ENCODE assay signal across 1 cellular context in the genomic region with DNA sequence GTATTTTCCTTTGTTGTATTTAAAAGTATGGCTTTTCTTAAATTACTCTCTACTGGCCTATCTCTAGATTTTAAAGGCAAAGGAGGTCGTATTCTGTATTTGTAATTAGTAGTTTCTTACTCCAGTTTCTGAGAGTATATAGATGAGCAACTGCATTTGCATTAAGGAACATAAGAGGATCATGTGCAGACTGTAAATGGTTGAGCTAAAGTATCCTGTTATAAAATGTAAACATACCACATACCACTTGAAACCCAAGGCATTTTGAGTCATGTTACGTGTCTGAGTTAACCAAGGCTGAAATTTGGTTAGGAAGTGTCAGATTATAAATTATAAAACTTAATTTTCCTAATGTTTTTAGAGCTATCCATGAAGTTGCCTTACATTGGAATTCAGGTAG.
A peak's percentile ranks its signal among the peaks of the same experiment; 100 is the strongest.
TF ChIP-seq lines count a peak whose summit lies in the region.

No MANE protein-coding gene starts in this region.

TF ChIP-seq in GM12878, 131 proteins besides CTCF, POLR2A, EP300 and RAD21 (continued from another document):
- TF ChIP-seq, protein P1, sequence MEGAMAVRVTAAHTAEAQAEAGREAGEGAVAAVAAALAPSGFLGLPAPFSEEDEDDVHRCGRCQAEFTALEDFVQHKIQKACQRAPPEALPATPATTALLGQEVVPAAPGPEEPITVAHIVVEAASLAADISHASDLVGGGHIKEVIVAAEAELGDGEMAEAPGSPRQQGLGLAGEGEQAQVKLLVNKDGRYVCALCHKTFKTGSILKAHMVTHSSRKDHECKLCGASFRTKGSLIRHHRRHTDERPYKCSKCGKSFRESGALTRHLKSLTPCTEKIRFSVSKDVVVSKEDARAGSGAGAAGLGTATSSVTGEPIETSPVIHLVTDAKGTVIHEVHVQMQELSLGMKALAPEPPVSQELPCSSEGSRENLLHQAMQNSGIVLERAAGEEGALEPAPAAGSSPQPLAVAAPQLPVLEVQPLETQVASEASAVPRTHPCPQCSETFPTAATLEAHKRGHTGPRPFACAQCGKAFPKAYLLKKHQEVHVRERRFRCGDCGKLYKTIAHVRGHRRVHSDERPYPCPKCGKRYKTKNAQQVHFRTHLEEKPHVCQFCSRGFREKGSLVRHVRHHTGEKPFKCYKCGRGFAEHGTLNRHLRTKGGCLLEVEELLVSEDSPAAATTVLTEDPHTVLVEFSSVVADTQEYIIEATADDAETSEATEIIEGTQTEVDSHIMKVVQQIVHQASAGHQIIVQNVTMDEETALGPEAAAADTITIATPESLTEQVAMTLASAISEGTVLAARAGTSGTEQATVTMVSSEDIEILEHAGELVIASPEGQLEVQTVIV (IDR thresholded peaks at IDR 0.05; ENCODE audit: borderline replicate concordance, partially characterized antibody) = no peak
- peak in 1 of 2 experiments; percentile 30; a peak in 1 of 4 replicates for TF ChIP-seq IKZF2 (IDR thresholded peaks at IDR 0.05)
- TF ChIP-seq, protein P2, sequence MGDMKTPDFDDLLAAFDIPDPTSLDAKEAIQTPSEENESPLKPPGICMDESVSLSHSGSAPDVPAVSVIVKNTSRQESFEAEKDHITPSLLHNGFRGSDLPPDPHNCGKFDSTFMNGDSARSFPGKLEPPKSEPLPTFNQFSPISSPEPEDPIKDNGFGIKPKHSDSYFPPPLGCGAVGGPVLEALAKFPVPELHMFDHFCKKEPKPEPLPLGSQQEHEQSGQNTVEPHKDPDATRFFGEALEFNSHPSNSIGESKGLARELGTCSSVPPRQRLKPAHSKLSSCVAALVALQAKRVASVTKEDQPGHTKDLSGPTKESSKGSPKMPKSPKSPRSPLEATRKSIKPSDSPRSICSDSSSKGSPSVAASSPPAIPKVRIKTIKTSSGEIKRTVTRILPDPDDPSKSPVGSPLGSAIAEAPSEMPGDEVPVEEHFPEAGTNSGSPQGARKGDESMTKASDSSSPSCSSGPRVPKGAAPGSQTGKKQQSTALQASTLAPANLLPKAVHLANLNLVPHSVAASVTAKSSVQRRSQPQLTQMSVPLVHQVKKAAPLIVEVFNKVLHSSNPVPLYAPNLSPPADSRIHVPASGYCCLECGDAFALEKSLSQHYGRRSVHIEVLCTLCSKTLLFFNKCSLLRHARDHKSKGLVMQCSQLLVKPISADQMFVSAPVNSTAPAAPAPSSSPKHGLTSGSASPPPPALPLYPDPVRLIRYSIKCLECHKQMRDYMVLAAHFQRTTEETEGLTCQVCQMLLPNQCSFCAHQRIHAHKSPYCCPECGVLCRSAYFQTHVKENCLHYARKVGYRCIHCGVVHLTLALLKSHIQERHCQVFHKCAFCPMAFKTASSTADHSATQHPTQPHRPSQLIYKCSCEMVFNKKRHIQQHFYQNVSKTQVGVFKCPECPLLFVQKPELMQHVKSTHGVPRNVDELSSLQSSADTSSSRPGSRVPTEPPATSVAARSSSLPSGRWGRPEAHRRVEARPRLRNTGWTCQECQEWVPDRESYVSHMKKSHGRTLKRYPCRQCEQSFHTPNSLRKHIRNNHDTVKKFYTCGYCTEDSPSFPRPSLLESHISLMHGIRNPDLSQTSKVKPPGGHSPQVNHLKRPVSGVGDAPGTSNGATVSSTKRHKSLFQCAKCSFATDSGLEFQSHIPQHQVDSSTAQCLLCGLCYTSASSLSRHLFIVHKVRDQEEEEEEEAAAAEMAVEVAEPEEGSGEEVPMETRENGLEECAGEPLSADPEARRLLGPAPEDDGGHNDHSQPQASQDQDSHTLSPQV (IDR thresholded peaks at IDR 0.05) = no peak
